ENCODE assay signal across 8 cellular contexts in genomic region chr6:36423101-36423824, GRCh38. TPM values are rescaled to one million over a fixed set of nuclear protein-coding genes. Genes with fewer than 3 reads are reported as not detected.
DNase-seq lines count a peak whose midpoint lies in the region; ATAC-seq, FAIRE-seq and TF ChIP-seq lines count a peak whose summit lies in the region.

No MANE protein-coding gene starts in this region.

- peak; percentile 32 for FAIRE-seq in keratinocyte (lab: Jason Lieb, UNC)

- no peaks in the 10 kb centered on the region for H3K36me3 ChIP-seq in keratinocyte (ENCODE audit: control insufficient read depth in 2 of 2, extremely low read depth in 1 of 2, insufficient read depth in 2 of 2, low read length in 2 of 2)

- peak; percentile 61 to 73 (median 71) for TF ChIP-seq CTCF in keratinocyte (optimal IDR thresholded peaks at IDR 0.05 in 1 of 3, IDR thresholded peaks at IDR 0.05 in 1 of 3, conservative IDR thresholded peaks at IDR 0.05 in 1 of 3; ENCODE audit: extremely low read depth in 1 of 3, insufficient read depth in 2 of 3, low read length in 3 of 3)

- H3K4me3 ChIP-seq in keratinocyte (ENCODE audit: control insufficient read depth in 2 of 3, extremely low read depth in 1 of 3, insufficient read depth in 2 of 3, low read depth in 1 of 3, low read length in 3 of 3) = peak overlapping the region; percentile 44 to 95 (median 87)

- H3K4me2 ChIP-seq in keratinocyte (ENCODE audit: control insufficient read depth, extremely low read depth, insufficient read depth, low read depth, low read length) = peak overlapping the region; percentile 98

- ATAC-seq in GM19035 (IDR thresholded peaks at IDR 0.05; ENCODE audit: unreplicated experiment) (peak; percentile 96), HG03342 (IDR thresholded peaks at IDR 0.05; ENCODE audit: unreplicated experiment) (peak; percentile 92)

- no peaks in the 10 kb centered on the region for H3K9me3 ChIP-seq in keratinocyte (ENCODE audit: control insufficient read depth, low read depth, low read length)

- no peaks in the 10 kb centered on the region for H4K20me1 ChIP-seq in keratinocyte (ENCODE audit: control insufficient read depth, extremely low read depth, insufficient read depth, low read length)

- DNase-seq in Ammon's horn (ENCODE audit: low spot score) (peak; percentile 98), NCI-H345 treated with DMSO at 0.1 percent for 48 hours (lab: John Stamatoyannopoulos, UW; ENCODE audit: unreplicated experiment) (peak; percentile 98), cerebellar cortex (ENCODE audit: low spot score) (peak; percentile 97), keratinocyte (ENCODE audit: low read depth, low spot score) (peak; percentile 78)
- DNase-seq in activated CD4-positive, CD25-positive, alpha-beta regulatory T cell treated with anti-CD3 and anti-CD28 coated beads, Interleukin-2, amount 50 U/mL, for 16 hours (ENCODE audit: low read depth, low spot score) = peak; percentile 96
- peak; percentile 94 to 98 (median 95) for DNase-seq in stimulated activated CD4-positive, alpha-beta T cell treated with anti-CD3 and anti-CD28 coated beads, Interleukin-12 subunit alpha, Interleukin-12 subunit beta, amount 100 ng/mL, for 48 hours (ENCODE audit: low read depth in 2 of 3, low spot score in 1 of 3)

- H3K27me3 ChIP-seq in keratinocyte (ENCODE audit: control insufficient read depth, extremely low read depth, insufficient read depth, low read length) = no peaks in the 10 kb centered on the region

- peak overlapping the region; percentile 79 for H3K27ac ChIP-seq in keratinocyte (ENCODE audit: control insufficient read depth, insufficient read depth, low read length)

- no peaks in the 10 kb centered on the region for H3K9me1 ChIP-seq in keratinocyte (ENCODE audit: control insufficient read depth, extremely low read depth, insufficient read depth, low read length)

- H3K79me2 ChIP-seq in keratinocyte (ENCODE audit: control insufficient read depth, insufficient read depth, low read length) = no peaks in the 10 kb centered on the region

- H3K4me1 ChIP-seq in keratinocyte (ENCODE audit: control insufficient read depth, extremely low read depth, insufficient read depth, low read length) = peaks cover 28% of the 10 kb centered on the region

- peak overlapping the region; percentile 85 for H3K9ac ChIP-seq in keratinocyte (ENCODE audit: control insufficient read depth, extremely low read depth, insufficient read depth, low read length)

- dilution Hi-C loops in keratinocyte (cut with MboI; ENCODE audit: extremely low pct_ligation_motif_present, low sequenced_read_pairs) = no loop called here

- peak overlapping the region; percentile 97 for H2AFZ ChIP-seq in keratinocyte (ENCODE audit: control insufficient read depth, low read length)

RNA-seq across cellular contexts. Expression of gene PXT1, which starts 19.4 kb away (rescaled TPM):
- polyA plus RNA-seq in keratinocyte = 0.06 to 0.08 TPM (median 0.06 TPM) in 3 replicates
- not detected for polyA plus RNA-seq in keratinocyte (2011; ENCODE audit: low read depth)
- 0.09 TPM in 1 of 2 replicates, not detected in the other for polyA plus RNA-seq in keratinocyte (2011; cell fraction: cytosol; rRNA removed)
- not detected in 2 replicates for polyA plus RNA-seq in keratinocyte (2011; cell fraction: nucleus; rRNA removed)
- polyA plus RNA-seq in keratinocyte (2012; ENCODE audit: low replicate concordance) = 0.07 TPM in 1 of 2 replicates, not detected in the other
- polyA minus RNA-seq in keratinocyte = 0.16 TPM in 1 of 3 replicates, not detected in the others
- not detected for polyA minus RNA-seq in keratinocyte (2011; cell fraction: cytosol; rRNA and poly(A)+ RNA removed)
- not detected in 2 replicates for polyA minus RNA-seq in keratinocyte (2011; cell fraction: nucleus; rRNA and poly(A)+ RNA removed)

RNA-seq across cellular contexts. Expression of gene KCTD20, which starts 19.5 kb away (rescaled TPM):
- 23.3 to 31.8 TPM (median 24.8 TPM) in 3 replicates for polyA plus RNA-seq in keratinocyte
- polyA plus RNA-seq in keratinocyte (2011; ENCODE audit: low read depth) = 5.6 TPM
- 18.1 and 27.3 TPM in 2 replicates for polyA plus RNA-seq in keratinocyte (2011; cell fraction: cytosol; rRNA removed)
- 16.0 TPM in 2 replicates for polyA plus RNA-seq in keratinocyte (2011; cell fraction: nucleus; rRNA removed)
- polyA plus RNA-seq in keratinocyte (2012; ENCODE audit: low replicate concordance) = 10.2 and 15.8 TPM in 2 replicates
- polyA minus RNA-seq in keratinocyte = 24.9 to 33.7 TPM (median 28.3 TPM) in 3 replicates
- 24.4 TPM for polyA minus RNA-seq in keratinocyte (2011; cell fraction: cytosol; rRNA and poly(A)+ RNA removed)
- polyA minus RNA-seq in keratinocyte (2011; cell fraction: nucleus; rRNA and poly(A)+ RNA removed) = 14.1 and 26.8 TPM in 2 replicates

RNA-seq across cellular contexts. Expression of gene ETV7, which starts 35.8 kb away (rescaled TPM):
- polyA plus RNA-seq in keratinocyte = 0.22 to 0.27 TPM (median 0.25 TPM) in 3 replicates
- 0.30 TPM for polyA plus RNA-seq in keratinocyte (2011; ENCODE audit: low read depth)
- polyA plus RNA-seq in keratinocyte (2011; cell fraction: cytosol; rRNA removed) = 0.10 and 0.15 TPM in 2 replicates
- 0.12 and 0.19 TPM in 2 replicates for polyA plus RNA-seq in keratinocyte (2011; cell fraction: nucleus; rRNA removed)
- polyA plus RNA-seq in keratinocyte (2012; ENCODE audit: low replicate concordance) = 0.42 and 0.47 TPM in 2 replicates
- polyA minus RNA-seq in keratinocyte = 0.40 to 0.98 TPM in 2 of 3 replicates, not detected in the other
- polyA minus RNA-seq in keratinocyte (2011; cell fraction: cytosol; rRNA and poly(A)+ RNA removed) = not detected
- polyA minus RNA-seq in keratinocyte (2011; cell fraction: nucleus; rRNA and poly(A)+ RNA removed) = not detected in 2 replicates

Comparison
In these comparisons a context has a peak if more than half of its experiments do, and no peak if none do; other contexts are left out.
1. Peak in every context shown above with its lines: DNase-seq, ATAC-seq, H3K4me3 ChIP-seq and H3K27ac ChIP-seq.